Comparison of ENCODE assay signal across 14 cellular contexts in the genomic region with DNA sequence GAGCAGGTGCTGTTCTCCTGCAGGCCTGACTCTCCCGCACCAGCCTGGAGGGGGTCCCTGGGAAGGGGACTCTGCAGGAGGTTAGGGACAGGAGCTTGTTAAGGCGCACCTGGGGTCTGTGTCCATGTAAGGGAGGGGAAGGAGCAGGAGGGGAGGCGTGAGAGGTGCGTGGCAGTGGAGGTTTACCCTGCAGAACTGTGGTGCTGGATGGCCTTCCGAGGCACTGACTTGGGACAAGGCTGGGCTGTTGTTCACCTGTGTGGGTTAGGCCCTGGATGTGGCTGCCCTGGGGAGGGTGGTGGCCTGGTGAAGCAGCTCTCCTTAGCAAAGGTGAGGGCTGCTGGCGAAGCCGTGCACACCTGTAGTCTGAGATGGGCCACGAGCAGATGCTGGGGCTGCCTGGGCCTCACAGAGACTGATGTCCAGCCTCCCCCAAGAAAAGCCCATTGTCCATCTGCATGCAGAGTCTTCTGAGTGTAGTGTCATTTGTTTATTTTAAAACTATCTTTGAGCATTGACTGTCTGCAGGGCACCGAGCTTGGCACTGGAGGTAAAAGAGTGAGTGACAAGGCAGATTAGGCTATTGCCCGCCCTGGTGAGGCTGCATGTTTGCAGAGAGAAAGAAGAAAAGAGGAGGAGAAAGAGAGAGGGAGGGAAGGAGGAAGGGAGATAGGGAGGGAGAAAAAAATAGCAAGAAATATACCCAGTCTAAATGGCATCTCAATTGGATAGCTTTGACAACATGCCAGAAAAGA.
DNase-seq lines count a peak whose midpoint lies in the region; ATAC-seq and TF ChIP-seq lines count a peak whose summit lies in the region.
"Had no signal": no experiment of that assay in that cellular context is flagged by ENCODE, and none has a peak within 500 bp of the region (broad histone marks: within the 10 kb centered on the region; RNA-seq: fewer than 3 reads in every experiment).

No MANE protein-coding gene starts in this region.

- intact Hi-C loops in activated T-helper 2 cell treated with anti-CD3 and anti-CD28 coated beads, Interferon-gamma antibody, Interleukin-2, Interleukin-4, amounts not matched to agents 10 μg/mL and 5 μg/mL and 100 μg/mL, durations not matched to agents 14 hours and 24 hours and 36 hours (cut with micrococcal nuclease), result no loop called here

- no peaks in the 10 kb centered on the region for H3K4me1 Mint-ChIP-seq in activated CD8-positive, alpha-beta memory T cell treated with anti-CD3 and anti-CD28 coated beads, Interleukin-2, amount 10 ng/mL, durations not matched to agents 7 days and 5 days
- no peaks in the 10 kb centered on the region for H3K4me1 Mint-ChIP-seq in activated T-helper 2 cell treated with anti-CD3 and anti-CD28 coated beads, Interferon-gamma antibody, Interleukin-2, Interleukin-4, amounts not matched to agents 10 μg/mL and 5 μg/mL and 100 μg/mL, durations not matched to agents 14 hours and 24 hours and 36 hours (ENCODE audit: low read depth)

- no peak overlapping the region for H2BK120ac ChIP-seq in trophoblast cell (ENCODE audit: insufficient read depth, low read length, poor library complexity)

- peaks cover 5% of the 10 kb centered on the region for H3K4me1 ChIP-seq in hepatocyte (ENCODE audit: insufficient read depth)
- H3K4me1 ChIP-seq in trophoblast cell (ENCODE audit: control insufficient read depth in 1 of 2, insufficient read depth in 2 of 2, low read length in 2 of 2), result peaks cover 9 to 15% of the 10 kb centered on the region in 2 experiments

- H3K27ac ChIP-seq in hepatocyte, result no peak overlapping the region
- no peak overlapping the region for H3K27ac ChIP-seq in trophoblast cell (ENCODE audit: low read depth, low read length)

- no peak overlapping the region for H2AK5ac ChIP-seq in trophoblast cell (ENCODE audit: low read length)

- H4K20me1 ChIP-seq in hepatocyte (ENCODE audit: insufficient read depth, poor library complexity, severe bottlenecking), result no peaks in the 10 kb centered on the region

- H3K18ac ChIP-seq in trophoblast cell (ENCODE audit: low read length), result no peak overlapping the region

- peak overlapping the region; percentile 10 for H3K4me2 ChIP-seq in hepatocyte
- no peak overlapping the region for H3K4me2 ChIP-seq in trophoblast cell (ENCODE audit: low read length)

- peak; percentile 29 for DNase-seq in activated CD8-positive, alpha-beta memory T cell treated with anti-CD3 and anti-CD28 coated beads, Interleukin-2, amount 50 U/mL, for 48 hours
- DNase-seq in activated CD8-positive, alpha-beta memory T cell treated with anti-CD3 and anti-CD28 coated beads, Interleukin-2, amount 10 ng/mL, durations not matched to agents 7 days and 5 days, result no peak
- DNase-seq in ecto neural progenitor cell (ENCODE audit: low spot score), result peak; percentile 43
- DNase-seq in hepatocyte (ENCODE audit: low spot score), result no peak
- DNase-seq in trophoblast cell, result no peak
- DNase-seq in stimulated activated CD4-positive, alpha-beta T cell treated with anti-CD3 and anti-CD28 coated beads, Interleukin-1b, Interleukin-23, amount 100 ng/mL, for 48 hours, result no peak
- DNase-seq in activated T-helper 2 cell treated with anti-CD3 and anti-CD28 coated beads, Interferon-gamma antibody, Interleukin-2, Interleukin-4, amounts not matched to agents 10 μg/mL and 5 μg/mL and 100 μg/mL, durations not matched to agents 14 hours and 24 hours and 36 hours (ENCODE audit: low spot score), result no peak
- DNase-seq: 8988T, KBM-7, NCI-H1694, NCI-H510A, NCI-H748 treated with DMSO at 0.1 percent for 48 hours, OCI-M1 had no signal

- 87% methylated on average over 10 of the region's 10 CpGs for WGBS in hepatocyte (ENCODE audit: low lambda C conversion rate, missing lambda C conversion rate)
- WGBS in trophoblast cell (ENCODE audit: extremely low coverage, insufficient coverage, insufficient read length), result no CpG with 5 or more reads among the region's 10 CpGs

- no peaks in the 10 kb centered on the region for H3K79me2 ChIP-seq in hepatocyte
- no peaks in the 10 kb centered on the region for H3K79me2 ChIP-seq in trophoblast cell (ENCODE audit: control insufficient read depth, insufficient read depth, low read length, poor library complexity)

- no peaks in the 10 kb centered on the region for H3K36me3 Mint-ChIP-seq in activated CD8-positive, alpha-beta memory T cell treated with anti-CD3 and anti-CD28 coated beads, Interleukin-2, amount 10 ng/mL, durations not matched to agents 7 days and 5 days
- H3K36me3 Mint-ChIP-seq in activated T-helper 2 cell treated with anti-CD3 and anti-CD28 coated beads, Interferon-gamma antibody, Interleukin-2, Interleukin-4, amounts not matched to agents 10 μg/mL and 5 μg/mL and 100 μg/mL, durations not matched to agents 14 hours and 24 hours and 36 hours (ENCODE audit: low read depth), result no peaks in the 10 kb centered on the region

- no peak overlapping the region for H4K12ac ChIP-seq in trophoblast cell (ENCODE audit: low read depth, low read length)

- H4K8ac ChIP-seq in trophoblast cell (ENCODE audit: low read depth, low read length), result no peak overlapping the region

- no peak for TF ChIP-seq CTCF in hepatocyte (IDR thresholded peaks at IDR 0.05; ENCODE audit: poor library complexity)

- no peak overlapping the region for H3K4ac ChIP-seq in trophoblast cell (ENCODE audit: low read depth, low read length)

- CTCF ChIA-PET in activated CD8-positive, alpha-beta memory T cell treated with anti-CD3 and anti-CD28 coated beads, Interleukin-2, amount 10 ng/mL, durations not matched to agents 7 days and 5 days (lab: Charles Lee), result no interaction called here

- H3K27ac Mint-ChIP-seq in activated CD8-positive, alpha-beta memory T cell treated with anti-CD3 and anti-CD28 coated beads, Interleukin-2, amount 10 ng/mL, durations not matched to agents 7 days and 5 days, result no peak overlapping the region
- H3K27ac Mint-ChIP-seq in activated T-helper 2 cell treated with anti-CD3 and anti-CD28 coated beads, Interferon-gamma antibody, Interleukin-2, Interleukin-4, amounts not matched to agents 10 μg/mL and 5 μg/mL and 100 μg/mL, durations not matched to agents 14 hours and 24 hours and 36 hours, result no peak overlapping the region

- no peak overlapping the region for H2BK12ac ChIP-seq in trophoblast cell (ENCODE audit: low read length)

- H3K9me3 Mint-ChIP-seq in activated CD8-positive, alpha-beta memory T cell treated with anti-CD3 and anti-CD28 coated beads, Interleukin-2, amount 10 ng/mL, durations not matched to agents 7 days and 5 days (ENCODE audit: low read depth), result peaks cover 12% of the 10 kb centered on the region
- H3K9me3 Mint-ChIP-seq in activated T-helper 2 cell treated with anti-CD3 and anti-CD28 coated beads, Interferon-gamma antibody, Interleukin-2, Interleukin-4, amounts not matched to agents 10 μg/mL and 5 μg/mL and 100 μg/mL, durations not matched to agents 14 hours and 24 hours and 36 hours, result no peaks in the 10 kb centered on the region

- no peaks in the 10 kb centered on the region for H3K9me2 ChIP-seq in hepatocyte (replicated peaks; ENCODE audit: insufficient read depth)

- H3K36me3 ChIP-seq in hepatocyte (replicated peaks; ENCODE audit: insufficient read depth, low read depth) (no peaks in the 10 kb centered on the region), trophoblast cell (ENCODE audit: control insufficient read depth in 1 of 2, insufficient read depth in 2 of 2, low read length in 2 of 2) (no peaks in the 10 kb centered on the region)

- H3K79me1 ChIP-seq in trophoblast cell (ENCODE audit: low read length), result no peaks in the 10 kb centered on the region

- H2BK5ac ChIP-seq in trophoblast cell (ENCODE audit: low read depth, low read length, poor library complexity), result no peak overlapping the region

- no peak overlapping the region for H3K14ac ChIP-seq in trophoblast cell (ENCODE audit: low read length)

- H2AFZ ChIP-seq in hepatocyte, result no peak overlapping the region
- H2AFZ ChIP-seq in trophoblast cell (ENCODE audit: insufficient read depth, low read length, poor library complexity), result no peak overlapping the region

- H3K4me3 Mint-ChIP-seq in activated CD8-positive, alpha-beta memory T cell treated with anti-CD3 and anti-CD28 coated beads, Interleukin-2, amount 10 ng/mL, durations not matched to agents 7 days and 5 days, result no peak overlapping the region
- no peak overlapping the region for H3K4me3 Mint-ChIP-seq in activated T-helper 2 cell treated with anti-CD3 and anti-CD28 coated beads, Interferon-gamma antibody, Interleukin-2, Interleukin-4, amounts not matched to agents 10 μg/mL and 5 μg/mL and 100 μg/mL, durations not matched to agents 14 hours and 24 hours and 36 hours (ENCODE audit: low read depth)

- H3K9ac ChIP-seq in trophoblast cell (ENCODE audit: low read length), result no peak overlapping the region

- H3K27me3 ChIP-seq in hepatocyte (no peaks in the 10 kb centered on the region), trophoblast cell (ENCODE audit: insufficient read depth, low read length) (no peaks in the 10 kb centered on the region)

- H3K9me3 ChIP-seq in hepatocyte (ENCODE audit: low read depth) (no peaks in the 10 kb centered on the region), trophoblast cell (ENCODE audit: insufficient read depth, low read depth, low read length) (no peaks in the 10 kb centered on the region)

- H3K4me3 ChIP-seq in hepatocyte (no peak overlapping the region), trophoblast cell (ENCODE audit: low read depth, low read length) (no peak overlapping the region)

- ATAC-seq in activated CD8-positive, alpha-beta memory T cell treated with anti-CD3 and anti-CD28 coated beads, Interleukin-2, amount 10 ng/mL, durations not matched to agents 7 days and 5 days, result no peak
- ATAC-seq in HG03196 (IDR thresholded peaks at IDR 0.05; ENCODE audit: unreplicated experiment), result no peak

- H3K27me3 Mint-ChIP-seq in activated CD8-positive, alpha-beta memory T cell treated with anti-CD3 and anti-CD28 coated beads, Interleukin-2, amount 10 ng/mL, durations not matched to agents 7 days and 5 days, result no peaks in the 10 kb centered on the region
- H3K27me3 Mint-ChIP-seq in activated T-helper 2 cell treated with anti-CD3 and anti-CD28 coated beads, Interferon-gamma antibody, Interleukin-2, Interleukin-4, amounts not matched to agents 10 μg/mL and 5 μg/mL and 100 μg/mL, durations not matched to agents 14 hours and 24 hours and 36 hours (ENCODE audit: low read depth), result no peaks in the 10 kb centered on the region

- no peak overlapping the region for H3K23ac ChIP-seq in trophoblast cell (ENCODE audit: low read length)

- H4K91ac ChIP-seq in trophoblast cell (ENCODE audit: low read depth, low read length), result peak overlapping the region; percentile 45

Comparison
In these comparisons a context has a peak if more than half of its experiments do, and no peak if none do; other contexts are left out.
1. DNase-seq: peak in activated CD8-positive, alpha-beta memory T cell treated with anti-CD3 and anti-CD28 coated beads, Interleukin-2, amount 50 U/mL, for 48 hours (single experiment) and ecto neural progenitor cell (single experiment); none in activated CD8-positive, alpha-beta memory T cell treated with anti-CD3 and anti-CD28 coated beads, Interleukin-2, amount 10 ng/mL, durations not matched to agents 7 days and 5 days (single experiment), hepatocyte (single experiment), trophoblast cell (0 of 2), stimulated activated CD4-positive, alpha-beta T cell treated with anti-CD3 and anti-CD28 coated beads, Interleukin-1b, Interleukin-23, amount 100 ng/mL, for 48 hours (single experiment) and activated T-helper 2 cell treated with anti-CD3 and anti-CD28 coated beads, Interferon-gamma antibody, Interleukin-2, Interleukin-4, amounts not matched to agents 10 μg/mL and 5 μg/mL and 100 μg/mL, durations not matched to agents 14 hours and 24 hours and 36 hours (single experiment).